Comparison of ENCODE assay signal across 18 cellular contexts in genomic region chr11:47244664-47245350, GRCh38. TPM values are rescaled to one million over a fixed set of nuclear protein-coding genes. Genes with fewer than 3 reads are reported as not detected.
DNase-seq lines count a peak whose midpoint lies in the region; ATAC-seq and TF ChIP-seq lines count a peak whose summit lies in the region.
"Had no signal": no experiment of that assay in that cellular context is flagged by ENCODE, and none has a peak within 500 bp of the region (broad histone marks: within the 10 kb centered on the region; RNA-seq: fewer than 3 reads in every experiment).

No MANE protein-coding gene starts in this region.

- intact Hi-C loops in colonic mucosa (cut with DNase I), result no loop called here

- H3K27me3 Mint-ChIP-seq in central memory CD8-positive, alpha-beta T cell, result no peaks in the 10 kb centered on the region
- H3K27me3 Mint-ChIP-seq in progenitor cell of endocrine pancreas, result no peaks in the 10 kb centered on the region

- no peaks in the 10 kb centered on the region for H3K9me3 Mint-ChIP-seq in central memory CD8-positive, alpha-beta T cell
- no peaks in the 10 kb centered on the region for H3K9me3 Mint-ChIP-seq in progenitor cell of endocrine pancreas (ENCODE audit: low read depth)

- no peak overlapping the region for H3K4me3 Mint-ChIP-seq in central memory CD8-positive, alpha-beta T cell
- H3K4me3 Mint-ChIP-seq in progenitor cell of endocrine pancreas (ENCODE audit: low read depth), result no peak overlapping the region

- ATAC-seq in central memory CD8-positive, alpha-beta T cell (replicated peaks; ENCODE audit: extremely low read depth, poor library complexity, severe bottlenecking), result no peak
- ATAC-seq in HG02970 (IDR thresholded peaks at IDR 0.05; ENCODE audit: low FRiP score, unreplicated experiment), result no peak
- ATAC-seq: esophagus mucosa had no signal

- H3K9me3 ChIP-seq in colonic mucosa, result no peaks in the 10 kb centered on the region
- H3K9me3 ChIP-seq: ascending aorta, pancreas had no signal

- no peaks in the 10 kb centered on the region for H3K27me3 ChIP-seq in colonic mucosa
- H3K27me3 ChIP-seq: ascending aorta, pancreas had no signal

- no peak overlapping the region for H3K27ac ChIP-seq in colonic mucosa
- H3K27ac ChIP-seq: ascending aorta, GM23248, pancreas, PC-9 had no signal

- peaks cover 40% of the 10 kb centered on the region for H3K36me3 Mint-ChIP-seq in central memory CD8-positive, alpha-beta T cell (ENCODE audit: insufficient read depth)
- H3K36me3 Mint-ChIP-seq in progenitor cell of endocrine pancreas (ENCODE audit: insufficient read depth), result peaks cover 21% of the 10 kb centered on the region

- no peak overlapping the region for H3K9ac ChIP-seq in colonic mucosa (ENCODE audit: low read depth in 2 of 2, low read length in 2 of 2)
- H3K9ac ChIP-seq: GM23248 had no signal

- H3K4me1 Mint-ChIP-seq in central memory CD8-positive, alpha-beta T cell, result peaks cover 25% of the 10 kb centered on the region
- peaks cover 11% of the 10 kb centered on the region for H3K4me1 Mint-ChIP-seq in progenitor cell of endocrine pancreas (ENCODE audit: low read depth)

- DNase-seq in NOMO-1 treated with dmso at 0.1 percent for 144 hours (lab: John Stamatoyannopoulos, UW; ENCODE audit: unreplicated experiment) (peak; percentile 16), progenitor cell of endocrine pancreas (ENCODE audit: low spot score, unreplicated experiment) (no peak), colonic mucosa (no peak), NCI-H82 (lab: John Stamatoyannopoulos, UW) (no peak)
- DNase-seq in central memory CD8-positive, alpha-beta T cell (ENCODE audit: low spot score in 2 of 2), result no peak
- DNase-seq: activated CD8-positive, alpha-beta memory T cell treated with anti-CD3 and anti-CD28 coated beads for 24 hours; activated gamma-delta T cell; dermis blood vessel endothelial cell; DND-41; glutamatergic neuron; GM23248; NCI-H187 treated with DMSO at 0.1 percent for 48 hours; NCI-H524; PC-9 had no signal

- H3K4me1 ChIP-seq in colonic mucosa, result no peaks in the 10 kb centered on the region

- peak overlapping the region; percentile 55 for H3K27ac Mint-ChIP-seq in central memory CD8-positive, alpha-beta T cell (ENCODE audit: low read depth)
- H3K27ac Mint-ChIP-seq in progenitor cell of endocrine pancreas, result peak overlapping the region; percentile 10

- no peak overlapping the region for H3K4me3 ChIP-seq in colonic mucosa
- H3K4me3 ChIP-seq: ascending aorta, GM23248, pancreas, PC-9 had no signal

- H3K36me3 ChIP-seq in colonic mucosa, result peaks cover 15% of the 10 kb centered on the region

- TF ChIP-seq CTCF in progenitor cell of endocrine pancreas (IDR thresholded peaks at IDR 0.05; ENCODE audit: unreplicated experiment) (no peak), colonic mucosa (IDR thresholded peaks at IDR 0.05) (no peak)

RNA-seq across cellular contexts. Expression of gene ACP2, which starts 3.8 kb away (rescaled TPM):
- total RNA-seq in progenitor cell of endocrine pancreas (58.1 and 60.2 TPM in 2 replicates), colonic mucosa (10 to 100 TPM; 35.3 to 39.7 TPM)

RNA-seq across cellular contexts. Expression of gene NR1H3, which starts 13.0 kb away (rescaled TPM):
- total RNA-seq in progenitor cell of endocrine pancreas (25.8 and 26.7 TPM in 2 replicates), colonic mucosa (10 to 100 TPM; 28.3 to 43.1 TPM)

RNA-seq across cellular contexts. Expression of gene MADD, which starts 25.1 kb away (rescaled TPM):
- total RNA-seq in progenitor cell of endocrine pancreas (63.8 and 66.5 TPM in 2 replicates), colonic mucosa (10 to 100 TPM; 35.5 to 45.9 TPM)

RNA-seq across cellular contexts. Expression of gene DDB2, which starts 30.0 kb away (rescaled TPM):
- total RNA-seq in progenitor cell of endocrine pancreas, result 31.4 and 32.0 TPM in 2 replicates
- total RNA-seq in colonic mucosa, result 10 to 100 TPM; 28.0 to 46.5 TPM

RNA-seq across cellular contexts. Expression of gene PACSIN3, which starts 58.6 kb away (rescaled TPM):
- total RNA-seq in progenitor cell of endocrine pancreas (54.1 and 59.6 TPM in 2 replicates), colonic mucosa (10 to 100 TPM in 1 of 2 donors, 1 to 10 TPM in 1; 3.2 to 11.2 TPM)
